Comparison of ENCODE assay signal across 14 cellular contexts in genomic region chr12:93375906-93376305, GRCh38. TPM values are rescaled to one million over a fixed set of nuclear protein-coding genes. Genes with fewer than 3 reads are reported as not detected.
DNase-seq lines count a peak whose midpoint lies in the region; ATAC-seq and TF ChIP-seq lines count a peak whose summit lies in the region.
"Had no signal": no experiment of that assay in that cellular context is flagged by ENCODE, and none has a peak within 500 bp of the region (broad histone marks: within the 10 kb centered on the region; RNA-seq: fewer than 3 reads in every experiment).

No MANE protein-coding gene starts in this region.

- H3K36me3 Mint-ChIP-seq in nephron progenitor cell (ENCODE audit: low read depth) = peaks cover 8% of the 10 kb centered on the region

- no peaks in the 10 kb centered on the region for H3K9me3 Mint-ChIP-seq in nephron progenitor cell
- H3K9me3 Mint-ChIP-seq: T-helper 1 cell treated with Interleukin-12 subunit alpha and Interleukin-12 subunit beta and Interleukin-4 antibody, amounts not matched to agents 30 μg/mL and 1 μg/mL, for 36 hours had no signal

- H3K36me3 ChIP-seq in left ventricle myocardium inferior = no peaks in the 10 kb centered on the region
- H3K36me3 ChIP-seq in upper lobe of right lung = no peaks in the 10 kb centered on the region
- H3K36me3 ChIP-seq: brain microvascular endothelial cell, neutrophil had no signal

- peak overlapping the region; percentile 84 for H3K4me3 ChIP-seq in left ventricle myocardium inferior
- H3K4me3 ChIP-seq in epithelial cell of proximal tubule (ENCODE audit: low read depth, low read length) = peak overlapping the region; percentile 74
- H3K4me3 ChIP-seq in upper lobe of right lung = peak overlapping the region; percentile 96

- DNase-seq in left ventricle myocardium inferior (no peak), Right ventricle myocardium superior (no peak), epithelial cell of proximal tubule (ENCODE audit: low read depth) (no peak), nephron progenitor cell (no peak), upper lobe of right lung (no peak), NCI-H1105 (lab: John Stamatoyannopoulos, UW) (no peak), GM10266 (ENCODE audit: extremely low spot score) (no peak)
- DNase-seq: activated CD4-positive, alpha-beta T cell treated with anti-CD3 and anti-CD28 coated beads for 36 hours; brain microvascular endothelial cell; DMS 273 treated with DMSO at 0.1 percent for 48 hours had no signal

- TF ChIP-seq CTCF in left ventricle myocardium inferior (IDR thresholded peaks at IDR 0.05; ENCODE audit: borderline replicate concordance) (no peak), epithelial cell of proximal tubule (conservative IDR thresholded peaks at IDR 0.05; ENCODE audit: low read depth, low read length) (no peak), nephron progenitor cell (IDR thresholded peaks at IDR 0.05) (no peak), upper lobe of right lung (IDR thresholded peaks at IDR 0.05) (no peak), GM10266 (IDR thresholded peaks at IDR 0.05; ENCODE audit: control insufficient read depth, insufficient read depth, low read depth, missing control alignments) (no peak)

- H3K4me1 ChIP-seq in left ventricle myocardium inferior = peaks cover 67% of the 10 kb centered on the region
- peaks cover 49% of the 10 kb centered on the region for H3K4me1 ChIP-seq in upper lobe of right lung

- no peaks in the 10 kb centered on the region for H3K9me3 ChIP-seq in left ventricle myocardium inferior (replicated peaks)
- H3K9me3 ChIP-seq in upper lobe of right lung = no peaks in the 10 kb centered on the region
- H3K9me3 ChIP-seq: neutrophil had no signal

- H3K27me3 Mint-ChIP-seq in nephron progenitor cell (ENCODE audit: low read depth, poor library complexity) = peaks cover 2% of the 10 kb centered on the region
- H3K27me3 Mint-ChIP-seq: activated CD4-positive, alpha-beta T cell treated with anti-CD3 and anti-CD28 coated beads for 36 hours had no signal

- peak overlapping the region; percentile 66 for H3K27ac Mint-ChIP-seq in nephron progenitor cell
- H3K27ac Mint-ChIP-seq: activated CD4-positive, alpha-beta T cell treated with anti-CD3 and anti-CD28 coated beads for 36 hours; T-helper 1 cell treated with Interleukin-12 subunit alpha and Interleukin-12 subunit beta and Interleukin-4 antibody, amounts not matched to agents 30 μg/mL and 1 μg/mL, for 36 hours had no signal

- H3K27ac ChIP-seq in left ventricle myocardium inferior (replicated peaks) (peak overlapping the region; percentile 93), upper lobe of right lung (peak overlapping the region; percentile 95)
- H3K27ac ChIP-seq: brain microvascular endothelial cell, neutrophil had no signal

- peaks cover 57% of the 10 kb centered on the region for H3K4me1 Mint-ChIP-seq in nephron progenitor cell

- intact Hi-C loops in left ventricle myocardium inferior (cut with micrococcal nuclease) (no loop called here), Right ventricle myocardium superior (cut with DNase I) (loop anchor here (5.0 kb wide), 1 partner anchor 74 kb away; no protein-coding TSS in a partner anchor), upper lobe of right lung (cut with DNase I) (no loop called here)

- peak overlapping the region; percentile 88 for H3K4me3 Mint-ChIP-seq in nephron progenitor cell
- H3K4me3 Mint-ChIP-seq: activated CD4-positive, alpha-beta T cell treated with anti-CD3 and anti-CD28 coated beads for 36 hours; T-helper 1 cell treated with Interleukin-12 subunit alpha and Interleukin-12 subunit beta and Interleukin-4 antibody, amounts not matched to agents 30 μg/mL and 1 μg/mL, for 36 hours had no signal

- H3K27me3 ChIP-seq in left ventricle myocardium inferior (ENCODE audit: low read depth) (no peaks in the 10 kb centered on the region), upper lobe of right lung (no peaks in the 10 kb centered on the region)
- H3K27me3 ChIP-seq: brain microvascular endothelial cell, neutrophil had no signal

- ATAC-seq in Right ventricle myocardium superior (ENCODE audit: poor library complexity) = no peak
- no peak for ATAC-seq in upper lobe of right lung
- no peak for ATAC-seq in HG02610 (IDR thresholded peaks at IDR 0.05; ENCODE audit: unreplicated experiment)
- ATAC-seq: activated CD4-positive, alpha-beta T cell treated with anti-CD3 and anti-CD28 coated beads for 36 hours; Panc1 had no signal

RNA-seq across cellular contexts. Expression of gene NUDT4, which starts 1.8 kb away (rescaled TPM):
- 283 TPM for total RNA-seq in left ventricle myocardium inferior
- total RNA-seq in Right ventricle myocardium superior = 410 TPM
- total RNA-seq in epithelial cell of proximal tubule = 30.6 and 38.1 TPM in 2 replicates
- 52.2 TPM for total RNA-seq in upper lobe of right lung
